ENCODE assay signal across 1 cellular context in the genomic region with DNA sequence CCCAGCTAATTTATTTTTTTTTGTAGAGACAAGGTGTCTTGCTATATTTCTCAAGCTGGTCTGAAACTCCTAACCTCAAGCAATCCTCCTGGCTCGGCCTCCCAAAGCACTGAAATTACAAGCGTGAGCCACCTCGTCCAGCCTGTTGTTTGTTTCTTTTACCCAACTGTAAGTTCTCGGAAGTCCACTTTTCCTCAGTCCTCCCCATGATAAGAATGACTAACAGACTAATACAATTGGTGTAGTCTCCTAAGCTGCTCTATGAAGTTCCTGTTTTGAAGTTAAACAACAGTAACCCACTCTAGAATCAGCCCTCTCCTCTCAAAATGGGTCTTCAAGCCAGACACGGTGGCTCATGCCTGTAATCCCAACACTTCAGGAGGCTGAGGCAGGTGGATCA.
TF ChIP-seq lines count a peak whose summit lies in the region.

No MANE protein-coding gene starts in this region.

TF ChIP-seq in endothelial cell of umbilical vein, 7 proteins besides CTCF, POLR2A, EP300 and RAD21:
- TF ChIP-seq JUN (IDR thresholded peaks at IDR 0.05; ENCODE audit: borderline replicate concordance, insufficient read depth, insufficient read length, low read depth) (no peak), POLR2AphosphoS5 (IDR thresholded peaks at IDR 0.05; ENCODE audit: insufficient read depth, low read depth, low read length) (no peak)
- TF ChIP-seq, protein P1, sequence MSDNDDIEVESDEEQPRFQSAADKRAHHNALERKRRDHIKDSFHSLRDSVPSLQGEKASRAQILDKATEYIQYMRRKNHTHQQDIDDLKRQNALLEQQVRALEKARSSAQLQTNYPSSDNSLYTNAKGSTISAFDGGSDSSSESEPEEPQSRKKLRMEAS (IDR thresholded peaks at IDR 0.05; ENCODE audit: insufficient read depth, insufficient read length) = no peak
TF ChIP-seq in endothelial cell of umbilical vein: peak in this region for 0.
